16 cellular contexts compared by ENCODE assay signal in genomic region chr14:33404054-33404453, GRCh38.
DNase-seq lines count a peak whose midpoint lies in the region; ATAC-seq and TF ChIP-seq lines count a peak whose summit lies in the region.
"Had no signal": no experiment of that assay in that cellular context is flagged by ENCODE, and none has a peak within 500 bp of the region (broad histone marks: within the 10 kb centered on the region; RNA-seq: fewer than 3 reads in every experiment).

No MANE protein-coding gene starts in this region.

- H3K27me3 Mint-ChIP-seq in activated T-helper 1 cell treated with anti-CD3 and anti-CD28 coated beads, Interleukin-12 subunit alpha, Interleukin-12 subunit beta, Interleukin-2, Interleukin-4 antibody, amounts not matched to agents 30 ng/mL and 10 ng/mL and 1 ng/mL, durations not matched to agents 14 hours and 24 hours and 36 hours (ENCODE audit: insufficient read depth) = no peaks in the 10 kb centered on the region
- H3K27me3 Mint-ChIP-seq: central memory CD8-positive, alpha-beta T cell had no signal

- no peak overlapping the region for H3K9ac ChIP-seq in PC-3 (ENCODE audit: low read length)
- H3K9ac ChIP-seq: parathyroid adenoma had no signal

- DNase-seq in AG20443 (ENCODE audit: low spot score) (peak; percentile 73), PC-3 (peak; percentile 91), dermis blood vessel endothelial cell (peak; percentile 22), lung (ENCODE audit: low spot score) (no peak), psoas muscle (no peak), NCI-H2227 (lab: John Stamatoyannopoulos, UW; ENCODE audit: unreplicated experiment) (no peak), DMS114 treated with DMSO at 0.1 percent for 48 hours (lab: John Stamatoyannopoulos, UW; ENCODE audit: unreplicated experiment) (no peak)
- no peak for DNase-seq in activated T-helper 1 cell treated with anti-CD3 and anti-CD28 coated beads, Interleukin-12 subunit alpha, Interleukin-12 subunit beta, Interleukin-2, Interleukin-4 antibody, amounts not matched to agents 30 ng/mL and 10 ng/mL and 1 ng/mL, durations not matched to agents 14 hours and 24 hours and 36 hours (ENCODE audit: low spot score)
- DNase-seq: activated CD4-positive, alpha-beta T cell treated with anti-CD3 and anti-CD28 coated beads for 4 hours; C1 segment of cervical spinal cord; NCI-H1930; NK-92 treated with Interleukin-12 subunit alpha and Interleukin-12 subunit beta, amount 100 ng/mL, for 24 hours; stimulated activated naive CD8-positive, alpha-beta T cell treated with anti-CD3 and anti-CD28 coated beads, Interleukin-15, Interleukin-2, amounts not matched to agents 100 U/mL and 50 U/mL, for 24 hours had no signal

- POLR2A ChIA-PET in PC-3 (lab: Charles Lee; ENCODE audit: unreplicated experiment) = no interaction called here

- peak overlapping the region; percentile 42 for H3K4me2 ChIP-seq in PC-3 (ENCODE audit: low read length)

- H2AFZ ChIP-seq in PC-3 (ENCODE audit: low read length) = no peak overlapping the region; the same call in 1 of the 2 replicates
- H2AFZ ChIP-seq: parathyroid adenoma had no signal

- no peaks in the 10 kb centered on the region for H3K9me3 ChIP-seq in PC-3 (ENCODE audit: low read length)
- peaks cover 0 to 3% of the 10 kb centered on the region in 2 donors for H3K9me3 ChIP-seq in lung (ENCODE audit: control insufficient read depth in 2 of 2, insufficient read depth in 1 of 2, low read length in 1 of 2)
- H3K9me3 ChIP-seq in psoas muscle = no peaks in the 10 kb centered on the region

- H3K36me3 ChIP-seq in PC-3 (ENCODE audit: low read depth, low read length) (no peaks in the 10 kb centered on the region), lung (ENCODE audit: control insufficient read depth in 2 of 2, insufficient read depth in 2 of 2, low read length in 2 of 2) (no peaks in the 10 kb centered on the region), psoas muscle (ENCODE audit: insufficient read depth in 1 of 2, low read depth in 1 of 2) (no peaks in the 10 kb centered on the region)

- 53 to 77% methylated on average over 1 of the region's 1 CpG for WGBS in lung, 2 donors
- WGBS in psoas muscle, 3 donors = 41 to 63% (median 53%) methylated on average over 1 of the region's 1 CpG

- no peak overlapping the region for H3K4me3 ChIP-seq in PC-3 (ENCODE audit: low read length)
- no peak overlapping the region for H3K4me3 ChIP-seq in lung
- no peak overlapping the region for H3K4me3 ChIP-seq in psoas muscle

- peaks cover 27% of the 10 kb centered on the region for H3K4me1 ChIP-seq in PC-3 (ENCODE audit: insufficient read depth, low read length)
- no peaks in the 10 kb centered on the region for H3K4me1 ChIP-seq in lung (ENCODE audit: control insufficient read depth in 2 of 2, insufficient read depth in 2 of 2, low read length in 2 of 2)
- H3K4me1 ChIP-seq in psoas muscle = no peaks in the 10 kb centered on the region
- H3K4me1 ChIP-seq: parathyroid adenoma had no signal

- no peak overlapping the region for H3K4me3 Mint-ChIP-seq in activated T-helper 1 cell treated with anti-CD3 and anti-CD28 coated beads, Interleukin-12 subunit alpha, Interleukin-12 subunit beta, Interleukin-2, Interleukin-4 antibody, amounts not matched to agents 30 ng/mL and 10 ng/mL and 1 ng/mL, durations not matched to agents 14 hours and 24 hours and 36 hours
- H3K4me3 Mint-ChIP-seq: activated T-helper 17 cell treated with anti-CD3 and anti-CD28 coated beads, Interleukin-2, amount 50 U/mL, for 72 hours; central memory CD8-positive, alpha-beta T cell had no signal

- peak; percentile 90 for ATAC-seq in PC-3
- peak; percentile 76 for ATAC-seq in lung (ENCODE audit: insufficient read depth, low FRiP score)
- ATAC-seq in psoas muscle = no peak
- ATAC-seq: activated T-helper 17 cell treated with anti-CD3 and anti-CD28 coated beads, Interleukin-2, amount 50 U/mL, for 72 hours; stimulated activated naive CD8-positive, alpha-beta T cell treated with anti-CD3 and anti-CD28 coated beads, Interleukin-15, Interleukin-2, amounts not matched to agents 100 U/mL and 50 U/mL, for 24 hours had no signal

- intact Hi-C loops in PC-3 (cut with micrococcal nuclease) = no loop called here
- intact Hi-C loops in activated T-helper 1 cell treated with anti-CD3 and anti-CD28 coated beads, Interleukin-12 subunit alpha, Interleukin-12 subunit beta, Interleukin-2, Interleukin-4 antibody, amounts not matched to agents 30 ng/mL and 10 ng/mL and 1 ng/mL, durations not matched to agents 14 hours and 24 hours and 36 hours (cut with micrococcal nuclease) = no loop called here
- intact Hi-C loops in psoas muscle (cut with DNase I) = no loop called here

- no TSS peak for BruUV-seq in PC-3 (replicated peaks; lab: Mats Ljungman, UMichigan)

- CTCF ChIA-PET in PC-3 (lab: Charles Lee) = no interaction called here

- no peak overlapping the region for H3K27ac Mint-ChIP-seq in activated T-helper 1 cell treated with anti-CD3 and anti-CD28 coated beads, Interleukin-12 subunit alpha, Interleukin-12 subunit beta, Interleukin-2, Interleukin-4 antibody, amounts not matched to agents 30 ng/mL and 10 ng/mL and 1 ng/mL, durations not matched to agents 14 hours and 24 hours and 36 hours
- H3K27ac Mint-ChIP-seq: activated T-helper 17 cell treated with anti-CD3 and anti-CD28 coated beads, Interleukin-2, amount 50 U/mL, for 72 hours had no signal

- H3K4me1 Mint-ChIP-seq in activated T-helper 1 cell treated with anti-CD3 and anti-CD28 coated beads, Interleukin-12 subunit alpha, Interleukin-12 subunit beta, Interleukin-2, Interleukin-4 antibody, amounts not matched to agents 30 ng/mL and 10 ng/mL and 1 ng/mL, durations not matched to agents 14 hours and 24 hours and 36 hours (ENCODE audit: low read depth) = no peaks in the 10 kb centered on the region
- H3K4me1 Mint-ChIP-seq: activated T-helper 17 cell treated with anti-CD3 and anti-CD28 coated beads, Interleukin-2, amount 50 U/mL, for 72 hours; central memory CD8-positive, alpha-beta T cell had no signal

- H3K27ac ChIP-seq in PC-3 (ENCODE audit: low read length) (0 out of 2 replicates have a peak overlapping the region, but pooled peaks have one; percentile 11), lung (ENCODE audit: low read depth in 1 of 2, low read length in 1 of 2) (no peak overlapping the region), psoas muscle (no peak overlapping the region)
- H3K27ac ChIP-seq: parathyroid adenoma had no signal

- no peaks in the 10 kb centered on the region for H3K9me3 Mint-ChIP-seq in activated T-helper 1 cell treated with anti-CD3 and anti-CD28 coated beads, Interleukin-12 subunit alpha, Interleukin-12 subunit beta, Interleukin-2, Interleukin-4 antibody, amounts not matched to agents 30 ng/mL and 10 ng/mL and 1 ng/mL, durations not matched to agents 14 hours and 24 hours and 36 hours

- H3K79me2 ChIP-seq in PC-3 (ENCODE audit: low read length) = no peaks in the 10 kb centered on the region
- H3K79me2 ChIP-seq: parathyroid adenoma had no signal

- H3K27me3 ChIP-seq in PC-3 (ENCODE audit: low read length) (no peaks in the 10 kb centered on the region), lung (ENCODE audit: control insufficient read depth, insufficient read depth) (no peaks in the 10 kb centered on the region), psoas muscle (ENCODE audit: insufficient read depth in 3 of 3, low read length in 2 of 3) (no peaks in the 10 kb centered on the region)

- no peaks in the 10 kb centered on the region for H3F3A ChIP-seq in PC-3 (ENCODE audit: low read length, unreplicated experiment)

- no peaks in the 10 kb centered on the region for H4K20me1 ChIP-seq in PC-3 (ENCODE audit: low read length)

- no peaks in the 10 kb centered on the region for H3K36me3 Mint-ChIP-seq in activated T-helper 1 cell treated with anti-CD3 and anti-CD28 coated beads, Interleukin-12 subunit alpha, Interleukin-12 subunit beta, Interleukin-2, Interleukin-4 antibody, amounts not matched to agents 30 ng/mL and 10 ng/mL and 1 ng/mL, durations not matched to agents 14 hours and 24 hours and 36 hours (ENCODE audit: low read depth)

- H3K9me2 ChIP-seq in PC-3 (replicated peaks; ENCODE audit: low read length) = no peaks in the 10 kb centered on the region

- TF ChIP-seq CTCF in PC-3 (conservative IDR thresholded peaks at IDR 0.05; ENCODE audit: low read depth, low read length) (peak; percentile 22; the same call in 1 of the 2 replicates), lung (IDR thresholded peaks at IDR 0.05; ENCODE audit: control extremely low read depth, extremely low read depth) (no peak), psoas muscle (IDR thresholded peaks at IDR 0.05) (no peak)

Comparison
In these comparisons a context has a peak if more than half of its experiments do, and no peak if none do; other contexts are left out.
1. DNase-seq: peak in AG20443 (single experiment), PC-3 (single experiment) and dermis blood vessel endothelial cell (single experiment); none in lung (single experiment), activated T-helper 1 cell treated with anti-CD3 and anti-CD28 coated beads, Interleukin-12 subunit alpha, Interleukin-12 subunit beta, Interleukin-2, Interleukin-4 antibody, amounts not matched to agents 30 ng/mL and 10 ng/mL and 1 ng/mL, durations not matched to agents 14 hours and 24 hours and 36 hours (single experiment), psoas muscle (0 of 2), NCI-H2227 (single experiment) and DMS114 treated with DMSO at 0.1 percent for 48 hours (single experiment).
2. ATAC-seq: peak in PC-3 (single experiment) and lung (single experiment); none in psoas muscle (0 of 4).